ENCODE assay signal across 9 cellular contexts in the genomic region with DNA sequence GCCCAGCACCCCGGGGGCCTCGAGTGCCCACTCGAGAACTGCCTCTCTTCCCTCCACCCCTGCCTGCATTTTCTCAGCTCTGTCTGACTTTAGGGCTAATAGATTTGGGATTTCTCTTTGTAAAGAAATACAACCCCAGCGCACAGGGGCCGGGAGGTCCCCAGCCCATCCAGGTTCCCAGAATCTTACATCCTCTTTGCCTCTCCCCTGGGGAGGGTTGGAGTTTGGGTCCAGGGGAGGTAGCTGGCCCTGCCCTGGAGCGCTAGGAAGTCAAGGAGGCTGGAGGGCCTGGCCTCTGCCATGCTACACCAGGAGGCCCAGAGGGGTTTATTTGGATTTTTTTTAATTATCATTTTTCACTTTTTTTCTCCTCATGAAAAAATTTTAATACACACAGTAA.
DNase-seq lines count a peak whose midpoint lies in the region; ATAC-seq, FAIRE-seq and TF ChIP-seq lines count a peak whose summit lies in the region.
"Had no signal": no experiment of that assay in that cellular context is flagged by ENCODE, and none has a peak within 500 bp of the region (broad histone marks: within the 10 kb centered on the region; RNA-seq: fewer than 3 reads in every experiment).

No MANE protein-coding gene starts in this region.

- peak overlapping the region in 1 of 12 donors; percentile 48 for H3K27ac ChIP-seq in heart left ventricle
- H3K27ac ChIP-seq in Panc1 (ENCODE audit: low read length) = no peak overlapping the region
- no peak overlapping the region for H3K27ac ChIP-seq in kidney (ENCODE audit: low read depth in 2 of 2, low read length in 2 of 2)
- H3K27ac ChIP-seq in thoracic aorta = no peak overlapping the region
- no peak overlapping the region for H3K27ac ChIP-seq in prostate gland

- peaks cover 0 to 20% (median 6%) of the 10 kb centered on the region in 12 donors for H3K4me1 ChIP-seq in heart left ventricle
- H3K4me1 ChIP-seq in Panc1 (ENCODE audit: control insufficient read depth, insufficient read depth, low read length) = peaks cover 14% of the 10 kb centered on the region
- peaks cover 0 to 11% of the 10 kb centered on the region in 2 donors for H3K4me1 ChIP-seq in kidney (ENCODE audit: control insufficient read depth in 1 of 2, insufficient read depth in 1 of 2, low read depth in 1 of 2, low read length in 2 of 2)
- H3K4me1 ChIP-seq in thoracic aorta (ENCODE audit: control insufficient read depth in 1 of 2, low read depth in 2 of 2) = no peaks in the 10 kb centered on the region
- H3K4me1 ChIP-seq in prostate gland (replicated peaks) = no peaks in the 10 kb centered on the region

- FAIRE-seq in kidney (lab: Jason Lieb, UNC) = no peak
- FAIRE-seq: bronchial epithelial cell had no signal

- TF ChIP-seq CTCF in heart left ventricle (IDR thresholded peaks at IDR 0.05) (no peak), Panc1 (IDR thresholded peaks at IDR 0.05) (no peak), kidney (IDR thresholded peaks at IDR 0.05; ENCODE audit: borderline replicate concordance, extremely low read depth, insufficient read depth) (no peak), thoracic aorta (IDR thresholded peaks at IDR 0.05) (no peak), prostate gland (IDR thresholded peaks at IDR 0.05) (no peak)

- WGBS in heart left ventricle, 4 donors = 78 to 82% (median 80%) methylated on average over 5 to 6 of the region's 6 CpGs
- WGBS in prostate gland = 93% methylated on average over 6 of the region's 6 CpGs

- in situ Hi-C loops in Panc1 (cut with HindIII; ENCODE audit: low pct_unique_long_range_greater_than_20kb, low sequenced_read_pairs) = no loop called here

- H3K9me3 ChIP-seq in heart left ventricle = no peaks in the 10 kb centered on the region
- no peaks in the 10 kb centered on the region for H3K9me3 ChIP-seq in Panc1 (ENCODE audit: control insufficient read depth, insufficient read depth, low read depth, low read length)
- no peaks in the 10 kb centered on the region for H3K9me3 ChIP-seq in kidney (ENCODE audit: control insufficient read depth in 1 of 2, low read length in 2 of 2)
- H3K9me3 ChIP-seq in thoracic aorta = no peaks in the 10 kb centered on the region
- H3K9me3 ChIP-seq in prostate gland = no peaks in the 10 kb centered on the region

- TF ChIP-seq POLR2A in heart left ventricle (IDR thresholded peaks at IDR 0.05) (no peak), prostate gland (IDR thresholded peaks at IDR 0.05) (no peak)

- H3K4me3 ChIP-seq in heart left ventricle = peak overlapping the region in 9 of 12 donors; percentile 22 to 47 (median 38)
- H3K4me3 ChIP-seq in Panc1 (ENCODE audit: low read depth in 2 of 2, low read length in 2 of 2) = peak overlapping the region; percentile 13 to 45; a peak in 3 of 4 replicates
- H3K4me3 ChIP-seq in kidney (ENCODE audit: low read length in 2 of 2) = peak overlapping the region in 1 of 2 donors; percentile 29
- peak overlapping the region; percentile 16 for H3K4me3 ChIP-seq in thoracic aorta
- no peak overlapping the region for H3K4me3 ChIP-seq in prostate gland

- no peak overlapping the region for H3K9ac ChIP-seq in kidney (ENCODE audit: low read length in 2 of 2)

- intact Hi-C loops in heart left ventricle (cut with DNase I) = loop anchor here in 2 of 10 donors (10.0 kb wide), 2 partner anchors 105 to 235 kb away; no protein-coding TSS in a partner anchor
- intact Hi-C loops in Right ventricle myocardium superior (cut with DNase I) = no loop called here
- intact Hi-C loops in Panc1 (cut with micrococcal nuclease; ENCODE audit: unreplicated experiment) = no loop called here
- intact Hi-C loops in kidney (cut with DNase I) = no loop called here
- intact Hi-C loops in prostate gland (cut with DNase I) = loop anchor here (5.0 kb wide), 1 partner anchor 233 kb away; no protein-coding TSS in a partner anchor

- ATAC-seq in heart left ventricle (no peak), Right ventricle myocardium superior (ENCODE audit: poor library complexity) (no peak), Panc1 (peak; percentile 3; the same call in 1 of the 2 replicates), thoracic aorta (ENCODE audit: insufficient number of reproducible peaks, low FRiP score, low read depth) (no peak), HG02588 (IDR thresholded peaks at IDR 0.05; ENCODE audit: unreplicated experiment) (no peak)

- no TSS peak for BruUV-seq in Panc1 (replicated peaks; lab: Mats Ljungman, UMichigan)

- H3K27me3 ChIP-seq in heart left ventricle = peaks cover 0 to 11% (median 0%) of the 10 kb centered on the region in 9 donors
- H3K27me3 ChIP-seq in Panc1 (ENCODE audit: control insufficient read depth, insufficient read depth, low read length) = peaks cover 5% of the 10 kb centered on the region; the same call in 1 of the 2 replicates
- H3K27me3 ChIP-seq in thoracic aorta (replicated peaks; ENCODE audit: insufficient read depth) = no peaks in the 10 kb centered on the region
- no peaks in the 10 kb centered on the region for H3K27me3 ChIP-seq in prostate gland (replicated peaks; ENCODE audit: insufficient read depth)

- DNase-seq in heart left ventricle (peak in 1 of 5 donors; percentile 26), Right ventricle myocardium superior (no peak), Panc1 (ENCODE audit: low read depth, low spot score) (no peak), kidney (peak; percentile 45), thoracic aorta (ENCODE audit: low spot score) (no peak), prostate gland (ENCODE audit: low spot score) (no peak), RPMI8226 (no peak)

- CTCF ChIA-PET in Panc1 (lab: Charles Lee) = interaction anchor here (1.7 kb wide), 1 partner anchor 238 kb away, joined by 7 read pairs; no protein-coding TSS in a partner anchor

- POLR2A ChIA-PET in Panc1 (lab: Charles Lee) = no interaction called here

- H3K36me3 ChIP-seq in heart left ventricle = no peaks in the 10 kb centered on the region
- no peaks in the 10 kb centered on the region for H3K36me3 ChIP-seq in Panc1 (ENCODE audit: control insufficient read depth, insufficient read depth, low read length)
- no peaks in the 10 kb centered on the region for H3K36me3 ChIP-seq in kidney (ENCODE audit: control insufficient read depth in 1 of 2, insufficient read depth in 2 of 2, low read length in 2 of 2)
- no peaks in the 10 kb centered on the region for H3K36me3 ChIP-seq in thoracic aorta
- no peaks in the 10 kb centered on the region for H3K36me3 ChIP-seq in prostate gland

Comparison
In these comparisons a context has a peak if more than half of its experiments do, and no peak if none do; other contexts are left out.
1. H3K4me3 ChIP-seq: peak in heart left ventricle (9 of 12), Panc1 (2 of 2) and thoracic aorta (single experiment); none in prostate gland (0 of 2).